Comparison of ENCODE assay signal across 8 cellular contexts in the genomic region with DNA sequence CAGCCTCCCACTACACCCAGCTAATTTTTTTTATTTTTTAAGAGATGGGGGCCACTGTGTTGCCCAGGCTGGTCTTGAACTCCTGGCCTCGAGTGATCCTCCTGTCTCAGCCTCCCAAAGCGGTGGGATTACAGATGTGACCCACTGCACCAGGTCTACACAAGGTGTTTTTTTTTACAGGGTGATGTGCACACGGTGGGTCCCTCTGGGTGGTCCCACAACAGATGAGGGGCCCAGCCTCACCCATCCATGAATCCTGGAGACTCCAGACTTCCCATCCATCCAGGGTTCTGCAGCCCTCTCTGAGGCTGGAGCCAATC. TPM values are rescaled to one million over a fixed set of nuclear protein-coding genes. Genes with fewer than 3 reads are reported as not detected.
DNase-seq lines count a peak whose midpoint lies in the region; ATAC-seq and TF ChIP-seq lines count a peak whose summit lies in the region.

No MANE protein-coding gene starts in this region.

- H3K27ac ChIP-seq in DND-41 (ENCODE audit: low read length), result no peak overlapping the region
- 0 out of 2 replicates have a peak overlapping the region, but pooled peaks have one; percentile 6 for H3K27ac ChIP-seq in Panc1 (ENCODE audit: low read length)
- peak overlapping the region; percentile 89 to 99 (median 98) for H3K27ac ChIP-seq in esophagus muscularis mucosa (replicated peaks in 1 of 4)
- peak overlapping the region; percentile 74 to 82 for H3K27ac ChIP-seq in prostate gland

- POLR2A ChIA-PET in Panc1 (lab: Charles Lee), result no interaction called here

- TF ChIP-seq EP300 in esophagus muscularis mucosa (IDR thresholded peaks at IDR 0.05), result no peak

- 51% methylated on average over 3 of the region's 3 CpGs for WGBS in esophagus muscularis mucosa
- WGBS in prostate gland, result 61% methylated on average over 3 of the region's 3 CpGs

- no peak for DNase-seq in DND-41
- no peak for DNase-seq in Panc1 (ENCODE audit: low read depth, low spot score)
- no peak for DNase-seq in esophagus muscularis mucosa (ENCODE audit: extremely low spot score)
- DNase-seq in prostate gland (ENCODE audit: low spot score), result no peak
- no peak for DNase-seq in UCSD-AML1 (lab: John Stamatoyannopoulos, UW; ENCODE audit: unreplicated experiment)
- DNase-seq in kidney tubule cell (ENCODE audit: low spot score), result no peak

- H3K9me3 ChIP-seq in DND-41 (ENCODE audit: insufficient read depth, low read length, severe bottlenecking) (no peaks in the 10 kb centered on the region), Panc1 (ENCODE audit: control insufficient read depth, insufficient read depth, low read depth, low read length) (no peaks in the 10 kb centered on the region), esophagus muscularis mucosa (no peaks in the 10 kb centered on the region), prostate gland (no peaks in the 10 kb centered on the region)

- H3K27me3 ChIP-seq in DND-41 (ENCODE audit: insufficient read depth, low read length, poor library complexity), result peaks cover 25% of the 10 kb centered on the region
- no peaks in the 10 kb centered on the region for H3K27me3 ChIP-seq in Panc1 (ENCODE audit: control insufficient read depth, insufficient read depth, low read length)
- peaks cover 0 to 6% (median 0%) of the 10 kb centered on the region in 4 donors for H3K27me3 ChIP-seq in esophagus muscularis mucosa
- H3K27me3 ChIP-seq in prostate gland (replicated peaks; ENCODE audit: insufficient read depth), result no peaks in the 10 kb centered on the region

- no peaks in the 10 kb centered on the region for H3K79me2 ChIP-seq in DND-41 (ENCODE audit: insufficient read depth, low read length)

- TF ChIP-seq POLR2A in esophagus muscularis mucosa (IDR thresholded peaks at IDR 0.05; ENCODE audit: low read depth), result no peak
- TF ChIP-seq POLR2A in prostate gland (IDR thresholded peaks at IDR 0.05), result no peak

- in situ Hi-C loops in Panc1 (cut with HindIII; ENCODE audit: low pct_unique_long_range_greater_than_20kb, low sequenced_read_pairs), result no loop called here

- TF ChIP-seq CTCF in DND-41 (IDR thresholded peaks at IDR 0.05; ENCODE audit: borderline replicate concordance, extremely low read depth, low read length, poor library complexity, severe bottlenecking) (no peak), Panc1 (IDR thresholded peaks at IDR 0.05) (no peak), esophagus muscularis mucosa (IDR thresholded peaks at IDR 0.05) (no peak), prostate gland (IDR thresholded peaks at IDR 0.05) (no peak)

- H3K4me3 ChIP-seq in DND-41 (ENCODE audit: low read depth in 1 of 2, low read length in 2 of 2) (peak overlapping the region in 1 of 2 experiments; percentile 39; a peak in 2 of 4 replicates), Panc1 (ENCODE audit: low read depth in 2 of 2, low read length in 2 of 2) (peak overlapping the region; percentile 56 to 58), esophagus muscularis mucosa (peak overlapping the region; percentile 78 to 98 (median 84)), prostate gland (peak overlapping the region; percentile 67 to 68)

- peaks cover 18% of the 10 kb centered on the region for H3K4me1 ChIP-seq in DND-41 (ENCODE audit: insufficient read depth, low read length)
- H3K4me1 ChIP-seq in Panc1 (ENCODE audit: control insufficient read depth, insufficient read depth, low read length), result peaks cover 12% of the 10 kb centered on the region; the same call in 1 of the 2 replicates
- H3K4me1 ChIP-seq in esophagus muscularis mucosa, result peaks cover 16 to 40% (median 39%) of the 10 kb centered on the region in 4 donors
- no peaks in the 10 kb centered on the region for H3K4me1 ChIP-seq in prostate gland (replicated peaks)

- H3K9ac ChIP-seq in DND-41 (ENCODE audit: low read depth, low read length), result no peak overlapping the region

- BruUV-seq in Panc1 (replicated peaks; lab: Mats Ljungman, UMichigan), result no TSS peak

- intact Hi-C loops in Panc1 (cut with micrococcal nuclease; ENCODE audit: unreplicated experiment), result loop anchor here (10.0 kb wide), 1 partner anchor 79 kb away; no protein-coding TSS in a partner anchor
- intact Hi-C loops in esophagus muscularis mucosa (cut with DNase I), result no loop called here
- intact Hi-C loops in prostate gland (cut with DNase I), result no loop called here

- peaks cover 5% of the 10 kb centered on the region; the same call in 1 of the 2 replicates for H4K20me1 ChIP-seq in DND-41 (ENCODE audit: insufficient read depth, low read length)

- H3K4me2 ChIP-seq in DND-41 (ENCODE audit: insufficient read depth, low read length), result peak overlapping the region; percentile 60

- no peaks in the 10 kb centered on the region for H3K36me3 ChIP-seq in DND-41 (ENCODE audit: insufficient read depth, low read length)
- no peaks in the 10 kb centered on the region for H3K36me3 ChIP-seq in Panc1 (ENCODE audit: control insufficient read depth, insufficient read depth, low read length)
- H3K36me3 ChIP-seq in esophagus muscularis mucosa, result peaks cover 11 to 39% (median 29%) of the 10 kb centered on the region in 4 donors
- H3K36me3 ChIP-seq in prostate gland, result no peaks in the 10 kb centered on the region

- CTCF ChIA-PET in Panc1 (lab: Charles Lee), result no interaction called here

- no peak overlapping the region for H2AFZ ChIP-seq in DND-41 (ENCODE audit: low read depth, low read length)

- no peak for ATAC-seq in DND-41 (ENCODE audit: insufficient read depth, low read depth)
- no peak for ATAC-seq in Panc1
- no peak for ATAC-seq in GM21381 (IDR thresholded peaks at IDR 0.05; ENCODE audit: unreplicated experiment)
- ATAC-seq in GM19467 (IDR thresholded peaks at IDR 0.05; ENCODE audit: unreplicated experiment), result no peak

RNA-seq across cellular contexts. Expression of a gene that starts 0.6 kb away (rescaled TPM):
- total RNA-seq in Panc1 (2021; ENCODE audit: unreplicated experiment) (3.5 TPM), esophagus muscularis mucosa (10 to 100 TPM; 64.9 to 74.1 (median 68.5) TPM), prostate gland (10 to 100 TPM; 19.8 to 24.4 TPM)
- polyA plus RNA-seq in Panc1 (2012; ENCODE audit: insufficient read length), result 8.4 TPM
